ENCODE assay signal across 9 cellular contexts in genomic region chr7:128738570-128739047, GRCh38. TPM values are rescaled to one million over a fixed set of nuclear protein-coding genes. Genes with fewer than 3 reads are reported as not detected.
A peak's percentile ranks its signal among the peaks of the same experiment; 100 is the strongest.
DNase-seq lines count a peak whose midpoint lies in the region; ATAC-seq, FAIRE-seq and TF ChIP-seq lines count a peak whose summit lies in the region.
"Had no signal": no experiment of that assay in that cellular context is flagged by ENCODE, and none has a peak within 500 bp of the region (broad histone marks: within the 10 kb centered on the region; RNA-seq: fewer than 3 reads in every experiment).

No MANE protein-coding gene starts in this region.

- H3K9ac ChIP-seq in KMS-11 (peak overlapping the region; percentile 61; the same call in 1 of the 2 replicates), GM12878 (ENCODE audit: control insufficient read depth, insufficient read depth, low read length) (peak overlapping the region; percentile 77)

- POLR2A ChIA-PET in GM12878 (lab: Charles Lee) = interaction anchor here (1.0 to 4.0 kb wide), 7 partner anchors 10 to 66 kb away, joined by 3 to 25 read pairs (median 5); no protein-coding TSS in a partner anchor

- WGBS in GM12878 (ENCODE audit: insufficient coverage, insufficient replicate concordance, low lambda C conversion rate, missing lambda C conversion rate) = 3% methylated on average over 8 of the region's 8 CpGs

- intact Hi-C loops in GM12878 (cut with micrococcal nuclease; ENCODE audit: unreplicated experiment) = loop anchor here (5.0 kb wide), 1 partner anchor 124 kb away; the partner anchor contains the start of gene ATP6V1F

- in situ Hi-C loops in GM12878 (cut with MboI) = no loop called here

- H3K36me3 ChIP-seq in KMS-11 (ENCODE audit: insufficient read depth) (no peaks in the 10 kb centered on the region), GM12878 (ENCODE audit: control insufficient read depth in 2 of 2, insufficient read depth in 2 of 2, low read length in 1 of 2) (no peaks in the 10 kb centered on the region), kidney epithelial cell (ENCODE audit: control insufficient read depth, insufficient read depth, low read length) (no peaks in the 10 kb centered on the region)

- CTCF ChIA-PET in activated naive CD4-positive, alpha-beta T cell treated with anti-CD3 and anti-CD28 coated beads, Interleukin-2, amount 10 ng/mL, durations not matched to agents 7 days and 5 days (lab: Charles Lee) = interaction anchor here (0.6 to 1.6 kb wide), 4 partner anchors 13 to 125 kb away, joined by 3 to 4 read pairs (median 3); partner anchors contain the start of gene ATP6V1F
- CTCF ChIA-PET in GM12878 (lab: Yijun Ruan, JAX) = interaction anchor here (0.5 to 2.7 kb wide), 11 partner anchors 9 to 357 kb away, joined by 3 to 13 read pairs (median 5); partner anchors contain the start of genes ATP6V1F and GARIN1A

- peaks cover 14% of the 10 kb centered on the region; the same call in 1 of the 2 replicates for H4K20me1 ChIP-seq in KMS-11 (ENCODE audit: insufficient read depth)
- H4K20me1 ChIP-seq in GM12878 (ENCODE audit: control insufficient read depth, insufficient read depth) = no peaks in the 10 kb centered on the region

- no peaks in the 10 kb centered on the region for H3K27me3 Mint-ChIP-seq in activated naive CD4-positive, alpha-beta T cell treated with anti-CD3 and anti-CD28 coated beads, Interleukin-2, amount 10 ng/mL, durations not matched to agents 7 days and 5 days

- peak overlapping the region; percentile 96 for H2AFZ ChIP-seq in KMS-11 (ENCODE audit: low read depth)
- H2AFZ ChIP-seq in GM12878 (ENCODE audit: control insufficient read depth, low read depth, low read length) = peak overlapping the region; percentile 91

- TF ChIP-seq RAD21 in GM12878 (IDR thresholded peaks at IDR 0.05; ENCODE audit: insufficient read depth, low read depth, low read length) = no peak

- no peak for TF ChIP-seq EP300 in GM12878 (IDR thresholded peaks at IDR 0.05; ENCODE audit: borderline replicate concordance in 1 of 2, control insufficient read depth in 1 of 2, low read depth in 2 of 2, low read length in 2 of 2)

- SMC1A ChIA-PET in GM12878 (lab: Charles Lee; ENCODE audit: uncharacterized antibody, unreplicated experiment) = interaction anchor here (0.7 to 2.9 kb wide), 16 partner anchors 9 to 204 kb away, joined by 3 to 13 read pairs (median 4); no protein-coding TSS in a partner anchor

- H3K79me2 ChIP-seq in KMS-11 (ENCODE audit: insufficient read depth, low read depth) (peaks cover 44% of the 10 kb centered on the region), GM12878 (ENCODE audit: control insufficient read depth, insufficient read depth, low read length) (peaks cover 46% of the 10 kb centered on the region)

- peaks cover 32% of the 10 kb centered on the region for H3K4me1 Mint-ChIP-seq in activated naive CD4-positive, alpha-beta T cell treated with anti-CD3 and anti-CD28 coated beads, Interleukin-2, amount 10 ng/mL, durations not matched to agents 7 days and 5 days

- H3K4me3 Mint-ChIP-seq in activated naive CD4-positive, alpha-beta T cell treated with anti-CD3 and anti-CD28 coated beads, Interleukin-2, amount 10 ng/mL, durations not matched to agents 7 days and 5 days = peak overlapping the region; percentile 96

- H3K4me3 ChIP-seq in KMS-11 (IDR thresholded peaks at IDR 0.05; ENCODE audit: insufficient read depth, low read depth, low read length) (no peak overlapping the region), GM12878 (peak overlapping the region; percentile 66), kidney epithelial cell (ENCODE audit: low read depth, low read length) (peak overlapping the region; percentile 100)

- no peak for TF ChIP-seq POLR2A in GM12878 (IDR thresholded peaks at IDR 0.05; ENCODE audit: low read depth, low read length)

- H3K27ac ChIP-seq in KMS-11 = peak overlapping the region; percentile 15; the same call in 1 of the 2 replicates
- H3K27ac ChIP-seq in GM12878 (ENCODE audit: control insufficient read depth, insufficient read depth) = peak overlapping the region; percentile 91
- H3K27ac ChIP-seq in substantia nigra (ENCODE audit: low read depth, low read length, poor library complexity, severe bottlenecking) = peak overlapping the region; percentile 24

- H3K27ac Mint-ChIP-seq in activated naive CD4-positive, alpha-beta T cell treated with anti-CD3 and anti-CD28 coated beads, Interleukin-2, amount 10 ng/mL, durations not matched to agents 7 days and 5 days = peak overlapping the region; percentile 97

- DNase-seq in activated naive CD4-positive, alpha-beta T cell treated with anti-CD3 and anti-CD28 coated beads, Interleukin-2, amount 10 ng/mL, durations not matched to agents 7 days and 5 days = no peak
- DNase-seq in activated naive CD4-positive, alpha-beta T cell (lab: John Stamatoyannopoulos, UW) = no peak
- DNase-seq in GM12878 (ENCODE audit: low read depth, low spot score) (no peak), kidney epithelial cell (ENCODE audit: low read depth) (no peak), substantia nigra (lab: John Stamatoyannopoulos, UW) (peak in 1 of 49 donors; percentile 45), medulla oblongata (ENCODE audit: extremely low spot score) (no peak)
- DNase-seq in activated CD4-positive, CD25-positive, alpha-beta regulatory T cell treated with anti-CD3 and anti-CD28 coated beads, Interleukin-2, amount 50 U/mL, for 72 hours = no peak

- TSS peak; percentile 98 for BruUV-seq in GM12878 (replicated peaks; lab: Mats Ljungman, UMichigan)

- no peak for TF ChIP-seq CTCF in KMS-11 (conservative IDR thresholded peaks at IDR 0.05; ENCODE audit: low read depth, low read length)
- TF ChIP-seq CTCF in GM12878 (IDR thresholded peaks at IDR 0.05 in 2 of 3, conservative IDR thresholded peaks at IDR 0.05 in 1 of 3; ENCODE audit: control insufficient read depth in 2 of 3, extremely low read depth in 1 of 3, insufficient read depth in 1 of 3, low read depth in 3 of 3, low read length in 3 of 3) = no peak
- TF ChIP-seq CTCF in kidney epithelial cell (IDR thresholded peaks at IDR 0.05; ENCODE audit: insufficient read depth, low read length, poor library complexity, severe bottlenecking) = no peak

- peaks cover 6% of the 10 kb centered on the region for H3K36me3 Mint-ChIP-seq in activated naive CD4-positive, alpha-beta T cell treated with anti-CD3 and anti-CD28 coated beads, Interleukin-2, amount 10 ng/mL, durations not matched to agents 7 days and 5 days

- peak; percentile 35 for FAIRE-seq in GM12878 (lab: Jason Lieb, UNC)

- H3K4me2 ChIP-seq in KMS-11 (peak overlapping the region; percentile 89), GM12878 (ENCODE audit: control insufficient read depth, insufficient read depth) (peak overlapping the region; percentile 93)

- RAD21 ChIA-PET in GM12878 (lab: Charles Lee; ENCODE audit: unreplicated experiment) = interaction anchor here (1.0 to 2.2 kb wide), 8 partner anchors 65 to 475 kb away, joined by 3 to 8 read pairs (median 4); partner anchors contain the start of gene ATP6V1F

- ATAC-seq in GM12878 = peak; percentile 34

- H3K9me3 ChIP-seq in GM12878 (replicated peaks; ENCODE audit: control insufficient read depth, insufficient read depth, low read length) = no peaks in the 10 kb centered on the region

- H3K27me3 ChIP-seq in KMS-11 (ENCODE audit: insufficient read depth, low read depth) (no peaks in the 10 kb centered on the region), GM12878 (replicated peaks in 1 of 2; ENCODE audit: control insufficient read depth in 2 of 2, insufficient read depth in 2 of 2, low read length in 1 of 2) (no peaks in the 10 kb centered on the region; a peak in 1 of 4 replicates), kidney epithelial cell (ENCODE audit: control insufficient read depth, insufficient read depth, low read length) (no peaks in the 10 kb centered on the region)

- no peaks in the 10 kb centered on the region for H3K9me3 Mint-ChIP-seq in activated naive CD4-positive, alpha-beta T cell treated with anti-CD3 and anti-CD28 coated beads, Interleukin-2, amount 10 ng/mL, durations not matched to agents 7 days and 5 days

- peaks cover 22% of the 10 kb centered on the region for H3K4me1 ChIP-seq in KMS-11 (ENCODE audit: low read depth, poor library complexity, severe bottlenecking)
- peaks cover 5% of the 10 kb centered on the region; the same call in 1 of the 2 replicates for H3K4me1 ChIP-seq in GM12878 (ENCODE audit: control insufficient read depth, insufficient read depth, low read length)

RNA-seq across cellular contexts. Expression of gene CALU, which starts 0.6 kb away (rescaled TPM):
- total RNA-seq in GM12878 (2013; cell fraction: nucleolus; rRNA removed) = 55.0 and 55.9 TPM in 2 replicates
- total RNA-seq in GM12878 (2014; rRNA removed) = 31.8 and 36.0 TPM in 2 replicates
- 50.0 and 53.9 TPM in 2 replicates for total RNA-seq in GM12878 (2014; rRNA removed; fragmentation: Illumina TruSeq; extraction: Trizol)
- 28.1 and 33.0 TPM in 2 replicates for total RNA-seq in GM12878 (2021)
- 23.4 TPM for polyA plus RNA-seq in GM12878 (2011; ENCODE audit: low read depth)
- 39.9 and 49.4 TPM in 2 replicates for polyA plus RNA-seq in GM12878 (2011; rRNA removed)
- polyA plus RNA-seq in GM12878 (2011; cell fraction: cytosol; rRNA removed) = 15.5 and 17.9 TPM in 2 replicates
- 16.9 and 20.0 TPM in 2 replicates for polyA plus RNA-seq in GM12878 (2011; cell fraction: nucleus; rRNA removed)
- 28.5 and 32.5 TPM in 2 replicates for polyA plus RNA-seq in GM12878 (2012)
- 48.5 and 61.8 TPM in 2 replicates for polyA plus RNA-seq in GM12878 (2014; fragmentation: Illumina TruSeq; extraction: Trizol)
- 10 to 100 TPM; 33.6 to 44.3 TPM for polyA plus RNA-seq in GM12878 (2014; fragmentation: Nextera tagmentation; extraction: Ambion mirVana)
- 23.8 and 31.2 TPM in 2 replicates for polyA plus RNA-seq in GM12878 (2014; rRNA removed)
- polyA plus RNA-seq in GM12878 (2016; fragmentation: Nextera tagmentation; extraction: Ambion mirVana) = 10 to 100 TPM; 66.3 to 75.6 TPM
- polyA minus RNA-seq in GM12878 (2011; rRNA and poly(A)+ RNA removed) = 22.0 and 27.6 TPM in 2 replicates
- polyA minus RNA-seq in GM12878 (2011; cell fraction: cytosol; rRNA and poly(A)+ RNA removed) = 14.4 and 17.8 TPM in 2 replicates
- 6.3 and 8.8 TPM in 2 replicates for polyA minus RNA-seq in GM12878 (2011; cell fraction: nucleus; rRNA and poly(A)+ RNA removed)
- 198 and 210 TPM in 2 replicates for total RNA-seq in kidney epithelial cell

RNA-seq across cellular contexts. Expression of gene OPN1SW, which starts 37.0 kb away (rescaled TPM):
- total RNA-seq in GM12878 (2013; cell fraction: nucleolus; rRNA removed) = not detected in 2 replicates
- not detected in 2 replicates for total RNA-seq in GM12878 (2014; rRNA removed)
- total RNA-seq in GM12878 (2014; rRNA removed; fragmentation: Illumina TruSeq; extraction: Trizol) = not detected in 2 replicates
- not detected in 2 replicates for total RNA-seq in GM12878 (2021)
- polyA plus RNA-seq in GM12878 (2011; ENCODE audit: low read depth) = not detected
- not detected in 2 replicates for polyA plus RNA-seq in GM12878 (2011; rRNA removed)
- not detected in 2 replicates for polyA plus RNA-seq in GM12878 (2011; cell fraction: cytosol; rRNA removed)
- not detected in 2 replicates for polyA plus RNA-seq in GM12878 (2011; cell fraction: nucleus; rRNA removed)
- not detected in 2 replicates for polyA plus RNA-seq in GM12878 (2012)
- polyA plus RNA-seq in GM12878 (2014; fragmentation: Illumina TruSeq; extraction: Trizol) = not detected in 2 replicates
- polyA plus RNA-seq in GM12878 (2014; fragmentation: Nextera tagmentation; extraction: Ambion mirVana) = under 1 TPM; 0.13 to 0.26 TPM
- polyA plus RNA-seq in GM12878 (2014; rRNA removed) = not detected in 2 replicates
- under 1 TPM; 0.11 to 0.35 TPM for polyA plus RNA-seq in GM12878 (2016; fragmentation: Nextera tagmentation; extraction: Ambion mirVana)
- polyA minus RNA-seq in GM12878 (2011; rRNA and poly(A)+ RNA removed) = not detected in 2 replicates
- polyA minus RNA-seq in GM12878 (2011; cell fraction: cytosol; rRNA and poly(A)+ RNA removed) = not detected in 2 replicates
- not detected in 2 replicates for polyA minus RNA-seq in GM12878 (2011; cell fraction: nucleus; rRNA and poly(A)+ RNA removed)
- total RNA-seq in kidney epithelial cell = not detected in 2 replicates
- total RNA-seq: lung microvascular endothelial cell had no signal

RNA-seq across cellular contexts. Expression of gene CCDC136, which starts 53.2 kb away (rescaled TPM):
- 20.7 and 21.1 TPM in 2 replicates for total RNA-seq in GM12878 (2013; cell fraction: nucleolus; rRNA removed)
- total RNA-seq in GM12878 (2014; rRNA removed) (0.71 and 1.6 TPM in 2 replicates), GM12878 (2014; rRNA removed; fragmentation: Illumina TruSeq; extraction: Trizol) (1.7 and 2.3 TPM in 2 replicates), GM12878 (2021) (1.8 and 2.8 TPM in 2 replicates), kidney epithelial cell (7.1 and 7.2 TPM in 2 replicates)
- 1.1 TPM for polyA plus RNA-seq in GM12878 (2011; ENCODE audit: low read depth)
- polyA plus RNA-seq in GM12878 (2011; rRNA removed) (3.6 and 4.8 TPM in 2 replicates), GM12878 (2014; fragmentation: Illumina TruSeq; extraction: Trizol) (1.3 and 1.6 TPM in 2 replicates), GM12878 (2014; fragmentation: Nextera tagmentation; extraction: Ambion mirVana) (under 1 TPM; 0.32 to 0.33 TPM), GM12878 (2014; rRNA removed) (2.1 and 3.0 TPM in 2 replicates), GM12878 (2016; fragmentation: Nextera tagmentation; extraction: Ambion mirVana) (1 to 10 TPM in 1 of 2 experiments, under 1 TPM in 1; 0.87 to 1.2 TPM)
- polyA plus RNA-seq in GM12878 (2011; cell fraction: cytosol; rRNA removed) = 1.3 and 3.1 TPM in 2 replicates
- polyA plus RNA-seq in GM12878 (2011; cell fraction: nucleus; rRNA removed) = 16.7 and 18.0 TPM in 2 replicates
- 1.3 and 1.9 TPM in 2 replicates for polyA plus RNA-seq in GM12878 (2012)
- polyA minus RNA-seq in GM12878 (2011; rRNA and poly(A)+ RNA removed) = 2.7 and 4.2 TPM in 2 replicates
- 0.83 and 2.4 TPM in 2 replicates for polyA minus RNA-seq in GM12878 (2011; cell fraction: cytosol; rRNA and poly(A)+ RNA removed)
- polyA minus RNA-seq in GM12878 (2011; cell fraction: nucleus; rRNA and poly(A)+ RNA removed) = 3.5 and 8.1 TPM in 2 replicates

Comparison
In these comparisons a context has a peak if more than half of its experiments do, and no peak if none do; other contexts are left out.
1. H3K27ac ChIP-seq: peak in every context shown above with its lines; median percentile 91 in GM12878; 24 in substantia nigra; 15 in KMS-11.